1 cellular context compared by ENCODE assay signal in genomic region chr11:64284962-64285884, GRCh38.
TF ChIP-seq lines count a peak whose summit lies in the region.

GPR137 (plus strand) TSS chr11:64285848; CDS start chr11:64286525, 677 bp downstream.

TF ChIP-seq in GM23338, 12 proteins besides CTCF, POLR2A, EP300 and RAD21 (continued from another document):
- TF ChIP-seq ZNF462 (CRISPR knock-in tag; IDR thresholded peaks at IDR 0.05): no peak
- TF ChIP-seq EZH2phosphoT487 (IDR thresholded peaks at IDR 0.05; ENCODE audit: unreplicated experiment): no peak
- no peak for TF ChIP-seq JUNB (IDR thresholded peaks at IDR 0.05; ENCODE audit: unreplicated experiment)
- no peak; the same call in 1 of the 2 replicates for TF ChIP-seq CREB1 (CRISPR knock-in tag; IDR thresholded peaks at IDR 0.05; ENCODE audit: low read depth)
- no peak for TF ChIP-seq ETS1 (IDR thresholded peaks at IDR 0.05)
- no peak for TF ChIP-seq EZH2 (IDR thresholded peaks at IDR 0.05; ENCODE audit: low read depth, unreplicated experiment)
- no peak for TF ChIP-seq ZNF331 (CRISPR knock-in tag; IDR thresholded peaks at IDR 0.05; ENCODE audit: low read depth)
TF ChIP-seq in GM23338: peak in this region for 0.
